Comparison of ENCODE assay signal across 12 cellular contexts in the genomic region with DNA sequence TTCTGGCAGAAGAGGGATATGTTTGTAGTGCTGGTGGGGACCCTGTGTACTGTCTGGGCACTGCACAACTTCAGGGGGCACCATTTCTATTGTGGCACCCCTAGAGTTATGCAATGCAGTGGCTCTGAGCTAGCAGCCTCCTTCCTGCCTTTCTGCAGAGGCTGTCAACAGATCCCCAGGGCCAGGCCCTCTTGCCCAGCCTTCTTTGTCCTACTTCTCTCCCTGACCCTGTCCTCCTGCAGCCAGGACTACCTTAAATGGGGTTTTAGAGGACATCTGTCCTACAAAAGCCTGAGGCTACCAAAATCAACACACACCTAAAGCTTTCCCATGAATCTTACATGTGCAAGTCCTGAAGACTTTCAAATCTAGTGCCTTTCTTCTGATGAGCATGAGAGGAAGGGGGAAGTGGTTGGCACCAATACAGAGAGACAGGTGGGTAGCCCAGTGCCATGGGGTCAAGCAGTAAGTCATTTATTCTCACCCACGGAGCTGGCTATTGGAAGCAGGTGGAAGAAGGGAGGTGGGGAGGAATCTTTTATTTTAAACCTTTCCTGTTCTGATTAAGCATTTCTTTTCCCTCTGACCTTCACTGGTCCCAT. TPM values are rescaled to one million over a fixed set of nuclear protein-coding genes. Genes with fewer than 3 reads are reported as not detected.
DNase-seq lines count a peak whose midpoint lies in the region; ATAC-seq, FAIRE-seq and TF ChIP-seq lines count a peak whose summit lies in the region.
"Had no signal": no experiment of that assay in that cellular context is flagged by ENCODE, and none has a peak within 500 bp of the region (broad histone marks: within the 10 kb centered on the region; RNA-seq: fewer than 3 reads in every experiment).

No MANE protein-coding gene starts in this region.

- TF ChIP-seq CTCF in HepG2 (CRISPR knock-in tag; IDR thresholded peaks at IDR 0.05), result no peak
- TF ChIP-seq CTCF in right lobe of liver (IDR thresholded peaks at IDR 0.05), result no peak
- no peak for TF ChIP-seq CTCF in upper lobe of right lung (IDR thresholded peaks at IDR 0.05)

- H3K27me3 Mint-ChIP-seq in activated T-helper 1 cell treated with anti-CD3 and anti-CD28 coated beads, Interleukin-12 subunit alpha, Interleukin-12 subunit beta, Interleukin-2, Interleukin-4 antibody, amounts not matched to agents 30 ng/mL and 10 ng/mL and 1 ng/mL, durations not matched to agents 14 hours and 24 hours and 36 hours (ENCODE audit: insufficient read depth), result no peaks in the 10 kb centered on the region

- H3K27ac ChIP-seq in HepG2 (ENCODE audit: extremely low read length, insufficient read depth, low read length) (no peak overlapping the region), right lobe of liver (no peak overlapping the region), upper lobe of right lung (no peak overlapping the region)
- H3K27ac ChIP-seq: BLaER1, cardiac muscle cell had no signal

- H3K36me3 Mint-ChIP-seq in activated T-helper 1 cell treated with anti-CD3 and anti-CD28 coated beads, Interleukin-12 subunit alpha, Interleukin-12 subunit beta, Interleukin-2, Interleukin-4 antibody, amounts not matched to agents 30 ng/mL and 10 ng/mL and 1 ng/mL, durations not matched to agents 14 hours and 24 hours and 36 hours (ENCODE audit: low read depth), result peaks cover 23% of the 10 kb centered on the region

- no peaks in the 10 kb centered on the region for H3K79me2 ChIP-seq in HepG2 (ENCODE audit: insufficient read depth, low read length)

- H3K4me1 ChIP-seq in HepG2 (ENCODE audit: insufficient read depth, low read length) (peaks cover 50% of the 10 kb centered on the region), right lobe of liver (peaks cover 0 to 15% (median 3%) of the 10 kb centered on the region in 4 donors), upper lobe of right lung (peaks cover 14% of the 10 kb centered on the region)

- no peak for TF ChIP-seq POLR2A in HepG2 (IDR thresholded peaks at IDR 0.05; ENCODE audit: insufficient read depth in 1 of 2, low read depth in 2 of 2, low read length in 2 of 2)
- TF ChIP-seq POLR2A in right lobe of liver (IDR thresholded peaks at IDR 0.05), result no peak

- BruUV-seq in HepG2 (replicated peaks; lab: Mats Ljungman, UMichigan), result no TSS peak

- H3K9me3 Mint-ChIP-seq in activated T-helper 1 cell treated with anti-CD3 and anti-CD28 coated beads, Interleukin-12 subunit alpha, Interleukin-12 subunit beta, Interleukin-2, Interleukin-4 antibody, amounts not matched to agents 30 ng/mL and 10 ng/mL and 1 ng/mL, durations not matched to agents 14 hours and 24 hours and 36 hours, result no peaks in the 10 kb centered on the region

- POLR2A ChIA-PET in HepG2 (lab: Yijun Ruan, JAX), result interaction anchor here (0.9 kb wide), 1 partner anchor 187 kb away, joined by 3 read pairs; no protein-coding TSS in a partner anchor

- 32% methylated on average over 1 of the region's 1 CpG for WGBS in HepG2 (ENCODE audit: low lambda C conversion rate)
- WGBS in right lobe of liver (ENCODE audit: insufficient coverage, low coverage, low lambda C conversion rate, missing lambda C conversion rate), result 88% methylated on average over 1 of the region's 1 CpG

- peak overlapping the region; percentile 83 for H3K27ac Mint-ChIP-seq in activated T-helper 1 cell treated with anti-CD3 and anti-CD28 coated beads, Interleukin-12 subunit alpha, Interleukin-12 subunit beta, Interleukin-2, Interleukin-4 antibody, amounts not matched to agents 30 ng/mL and 10 ng/mL and 1 ng/mL, durations not matched to agents 14 hours and 24 hours and 36 hours

- intact Hi-C loops in HepG2 (cut with micrococcal nuclease; ENCODE audit: unreplicated experiment), result no loop called here
- intact Hi-C loops in right lobe of liver (cut with DNase I), result no loop called here
- intact Hi-C loops in activated T-helper 1 cell treated with anti-CD3 and anti-CD28 coated beads, Interleukin-12 subunit alpha, Interleukin-12 subunit beta, Interleukin-2, Interleukin-4 antibody, amounts not matched to agents 30 ng/mL and 10 ng/mL and 1 ng/mL, durations not matched to agents 14 hours and 24 hours and 36 hours (cut with micrococcal nuclease), result loop anchor here (5.0 to 10.0 kb wide), 5 partner anchors 36 to 1079 kb away; a partner anchor contains a TSS
- intact Hi-C loops in upper lobe of right lung (cut with DNase I), result no loop called here

- peak overlapping the region in 1 of 3 experiments; percentile 70; a peak in 1 of 6 replicates for H3K4me3 ChIP-seq in HepG2 (replicated peaks in 1 of 3; ENCODE audit: insufficient read depth in 1 of 3, low read depth in 2 of 3, low read length in 3 of 3)
- H3K4me3 ChIP-seq in right lobe of liver, result no peak overlapping the region
- H3K4me3 ChIP-seq in upper lobe of right lung, result peak overlapping the region; percentile 60
- H3K4me3 ChIP-seq: BLaER1, cardiac muscle cell had no signal

- TF ChIP-seq RAD21 in HepG2 (CRISPR knock-in tag; IDR thresholded peaks at IDR 0.05), result no peak

- H3K9ac ChIP-seq in HepG2 (ENCODE audit: insufficient read depth, low read depth, low read length), result peak overlapping the region; percentile 40; the same call in 1 of the 2 replicates
- H3K9ac ChIP-seq: BLaER1 had no signal

- no peak for FAIRE-seq in HepG2 (lab: Jason Lieb, UNC)

- in situ Hi-C loops in HepG2 (cut with HindIII; ENCODE audit: extremely low pct_ligation_motif_present, low pct_unique_long_range_greater_than_20kb), result loop anchor here (25.0 kb wide), 1 partner anchor 251 kb away; no protein-coding TSS in a partner anchor

- CTCF ChIA-PET in HepG2 (lab: Yijun Ruan, JAX; ENCODE audit: low intra/inter-chr PET ratio, low total read pairs), result no interaction called here

- no peak overlapping the region for H2AFZ ChIP-seq in HepG2 (ENCODE audit: low read length)

- no peaks in the 10 kb centered on the region for H4K20me1 ChIP-seq in HepG2 (ENCODE audit: insufficient read depth, low read length)

- TF ChIP-seq EP300 in HepG2 (IDR thresholded peaks at IDR 0.05; ENCODE audit: low read depth in 2 of 2, low read length in 2 of 2), result no peak
- TF ChIP-seq EP300 in HepG2 (CRISPR knock-in tag; IDR thresholded peaks at IDR 0.05; ENCODE audit: borderline replicate concordance), result no peak

- DNase-seq in HepG2 (ENCODE audit: low spot score) (no peak), right lobe of liver (no peak), myocyte (ENCODE audit: low read depth) (peak; percentile 14), upper lobe of right lung (no peak), iPS-NIHi7 (ENCODE audit: extremely low spot score) (no peak), NCI-H2107 (lab: John Stamatoyannopoulos, UW) (no peak), COLO668 (lab: John Stamatoyannopoulos, UW; ENCODE audit: unreplicated experiment) (no peak)
- no peak for DNase-seq in activated T-helper 1 cell treated with anti-CD3 and anti-CD28 coated beads, Interleukin-12 subunit alpha, Interleukin-12 subunit beta, Interleukin-2, Interleukin-4 antibody, amounts not matched to agents 30 ng/mL and 10 ng/mL and 1 ng/mL, durations not matched to agents 14 hours and 24 hours and 36 hours (ENCODE audit: low spot score)
- DNase-seq: NCI-H69; stimulated activated CD4-positive, alpha-beta T cell treated with anti-CD3 and anti-CD28 coated beads, Interleukin-15, amount 100 ng/mL, for 24 hours had no signal

- peaks cover 67% of the 10 kb centered on the region for H3K4me1 Mint-ChIP-seq in activated T-helper 1 cell treated with anti-CD3 and anti-CD28 coated beads, Interleukin-12 subunit alpha, Interleukin-12 subunit beta, Interleukin-2, Interleukin-4 antibody, amounts not matched to agents 30 ng/mL and 10 ng/mL and 1 ng/mL, durations not matched to agents 14 hours and 24 hours and 36 hours (ENCODE audit: low read depth)

- H3K36me3 ChIP-seq in HepG2 (replicated peaks in 1 of 2; ENCODE audit: control insufficient read depth in 1 of 2, insufficient read depth in 2 of 2, low read length in 2 of 2) (no peaks in the 10 kb centered on the region), right lobe of liver (no peaks in the 10 kb centered on the region), upper lobe of right lung (no peaks in the 10 kb centered on the region)
- H3K36me3 ChIP-seq: BLaER1, cardiac muscle cell had no signal

- H3K9me3 ChIP-seq in HepG2 (ENCODE audit: low read length), result no peaks in the 10 kb centered on the region
- H3K9me3 ChIP-seq in right lobe of liver, result no peaks in the 10 kb centered on the region
- no peaks in the 10 kb centered on the region for H3K9me3 ChIP-seq in upper lobe of right lung
- H3K9me3 ChIP-seq: BLaER1 had no signal

- peak overlapping the region; percentile 82 for H3K4me3 Mint-ChIP-seq in activated T-helper 1 cell treated with anti-CD3 and anti-CD28 coated beads, Interleukin-12 subunit alpha, Interleukin-12 subunit beta, Interleukin-2, Interleukin-4 antibody, amounts not matched to agents 30 ng/mL and 10 ng/mL and 1 ng/mL, durations not matched to agents 14 hours and 24 hours and 36 hours

- peak overlapping the region; percentile 91 for H3K4me2 ChIP-seq in HepG2 (ENCODE audit: low read depth, low read length)

- ATAC-seq in HepG2 (no peak), right lobe of liver (no peak), upper lobe of right lung (no peak)

- H3K27me3 ChIP-seq in HepG2 (ENCODE audit: control insufficient read depth in 1 of 2, insufficient read depth in 2 of 2, low read length in 2 of 2) (peaks cover 0 to 32% of the 10 kb centered on the region in 2 experiments; a peak in 2 of 5 replicates), right lobe of liver (peaks cover 0 to 14% of the 10 kb centered on the region in 2 donors), upper lobe of right lung (peaks cover 24% of the 10 kb centered on the region)

RNA-seq across cellular contexts. Expression of a gene that starts 2.4 kb away (rescaled TPM):
- 4.7 and 8.6 TPM in 2 replicates for total RNA-seq in HepG2 (2016; rRNA removed; fragmentation: Illumina TruSeq; extraction: Trizol)
- 1.9 and 2.3 TPM in 2 replicates for total RNA-seq in HepG2 (2016; cell fraction: cytosol; rRNA removed; fragmentation: Illumina TruSeq; extraction: Trizol; ENCODE audit: low read depth)
- 5.6 and 7.5 TPM in 2 replicates for total RNA-seq in HepG2 (2016; cell fraction: insoluble cytoplasmic fraction; rRNA removed; fragmentation: Illumina TruSeq; extraction: Trizol)
- total RNA-seq in HepG2 (2016; cell fraction: membrane; rRNA removed; fragmentation: Illumina TruSeq; extraction: Trizol), result 4.9 and 6.3 TPM in 2 replicates
- 4.5 and 7.0 TPM in 2 replicates for total RNA-seq in HepG2 (2016; cell fraction: nucleus; rRNA removed; fragmentation: Illumina TruSeq; extraction: Trizol)
- 30.6 and 49.8 TPM in 2 replicates for polyA plus RNA-seq in HepG2 (2011; rRNA removed)
- 36.8 and 39.8 TPM in 2 replicates for polyA plus RNA-seq in HepG2 (2011; cell fraction: cytosol; rRNA removed)
- 38.0 and 46.6 TPM in 2 replicates for polyA plus RNA-seq in HepG2 (2011; cell fraction: nucleus; rRNA removed)
- 3.4 and 5.3 TPM in 2 replicates for polyA plus RNA-seq in HepG2 (2012)
- 2.4 and 2.5 TPM in 2 replicates for polyA plus RNA-seq in HepG2 (2016; cell fraction: cytosol; fragmentation: Illumina TruSeq; extraction: Trizol; ENCODE audit: low read depth)
- polyA plus RNA-seq in HepG2 (2016; cell fraction: insoluble cytoplasmic fraction; fragmentation: Illumina TruSeq; extraction: Trizol; ENCODE audit: low read depth), result 4.6 and 4.7 TPM in 2 replicates
- polyA plus RNA-seq in HepG2 (2016; cell fraction: membrane; fragmentation: Illumina TruSeq; extraction: Trizol; ENCODE audit: low read depth), result 3.8 and 5.6 TPM in 2 replicates
- polyA plus RNA-seq in HepG2 (2016; cell fraction: nucleus; fragmentation: Illumina TruSeq; extraction: Trizol; ENCODE audit: insufficient read depth, low read depth), result 12.2 and 13.8 TPM in 2 replicates
- 2.5 and 69.1 TPM in 2 replicates for polyA minus RNA-seq in HepG2 (2011; rRNA and poly(A)+ RNA removed; ENCODE audit: low replicate concordance)
- polyA minus RNA-seq in HepG2 (2011; cell fraction: cytosol; rRNA and poly(A)+ RNA removed), result 20.4 and 35.1 TPM in 2 replicates
- polyA minus RNA-seq in HepG2 (2011; cell fraction: nucleus; rRNA and poly(A)+ RNA removed), result 8.9 and 15.5 TPM in 2 replicates
- total RNA-seq in right lobe of liver, result 1 to 10 TPM in 4 of 6 experiments, under 1 TPM in 2; 0.72 to 3.0 (median 1.2) TPM
- 139 and 142 TPM in 2 replicates for total RNA-seq in activated T-helper 1 cell treated with anti-CD3 and anti-CD28 coated beads, Interleukin-12 subunit alpha, Interleukin-12 subunit beta, Interleukin-2, Interleukin-4 antibody, amounts not matched to agents 30 ng/mL and 10 ng/mL and 1 ng/mL, durations not matched to agents 14 hours and 24 hours and 36 hours
- 0.78 and 1.9 TPM in 2 replicates for total RNA-seq in myocyte
- 0.43 TPM for polyA plus RNA-seq in myocyte (2012)
- total RNA-seq in upper lobe of right lung, result 187 TPM

Comparison
In these comparisons a context has a peak if more than half of its experiments do, and no peak if none do; other contexts are left out.
1. RNA of a gene that starts 2.4 kb away (total RNA-seq): 187 TPM in upper lobe of right lung (single experiment) and 139 to 142 TPM in activated T-helper 1 cell treated with anti-CD3 and anti-CD28 coated beads, Interleukin-12 subunit alpha, Interleukin-12 subunit beta, Interleukin-2, Interleukin-4 antibody, amounts not matched to agents 30 ng/mL and 10 ng/mL and 1 ng/mL, durations not matched to agents 14 hours and 24 hours and 36 hours; 1.9 to 8.6 TPM in HepG2, 0.72 to 3.0 TPM in right lobe of liver and 0.78 to 1.9 TPM in myocyte; every median in the first group is over 10 times any median in the second.